Comparison of ENCODE assay signal across 8 cellular contexts in the genomic region with DNA sequence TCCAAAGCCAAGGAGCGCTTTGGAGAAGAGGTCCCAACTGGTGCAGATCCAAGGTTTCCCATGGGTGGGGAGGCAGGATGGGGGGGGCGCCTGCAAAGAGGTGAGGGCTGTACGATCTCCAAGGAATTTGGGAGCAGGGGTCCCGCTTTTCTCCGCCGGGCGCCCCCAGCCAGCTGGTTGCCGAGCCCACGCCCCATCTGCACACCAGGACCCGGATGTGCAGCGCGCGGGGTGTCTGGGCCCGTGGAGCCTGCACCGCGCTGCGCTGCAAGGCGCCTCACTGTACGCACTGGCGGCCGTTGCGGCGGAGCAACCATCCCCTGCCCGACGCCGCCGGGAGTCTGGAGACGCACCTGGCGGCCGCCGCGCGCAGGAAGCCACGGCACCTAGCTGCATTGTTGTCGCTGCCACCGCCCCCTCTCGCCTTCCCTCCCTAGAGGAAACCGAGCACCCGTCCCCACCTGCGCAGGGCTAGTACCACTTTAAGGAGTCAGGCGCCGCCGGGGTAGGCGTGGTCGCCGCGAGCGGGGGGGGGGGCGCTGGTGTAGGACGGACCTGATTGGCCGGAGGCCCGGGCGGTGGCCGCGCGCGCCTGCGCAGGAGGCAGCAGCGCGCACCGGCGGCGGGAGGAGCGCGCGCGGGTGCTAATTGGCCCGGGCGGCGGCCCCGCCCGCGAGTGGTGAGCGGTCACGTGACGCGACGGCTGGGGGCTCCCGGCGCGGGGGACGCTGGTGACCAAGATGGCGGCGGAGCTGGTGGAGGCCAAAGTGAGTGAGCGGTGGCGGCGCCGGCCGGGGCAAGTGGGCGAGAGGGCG. TPM values are rescaled to one million over a fixed set of nuclear protein-coding genes. Genes with fewer than 3 reads are reported as not detected.
DNase-seq lines count a peak whose midpoint lies in the region; ATAC-seq and TF ChIP-seq lines count a peak whose summit lies in the region.

A gene with protein sequence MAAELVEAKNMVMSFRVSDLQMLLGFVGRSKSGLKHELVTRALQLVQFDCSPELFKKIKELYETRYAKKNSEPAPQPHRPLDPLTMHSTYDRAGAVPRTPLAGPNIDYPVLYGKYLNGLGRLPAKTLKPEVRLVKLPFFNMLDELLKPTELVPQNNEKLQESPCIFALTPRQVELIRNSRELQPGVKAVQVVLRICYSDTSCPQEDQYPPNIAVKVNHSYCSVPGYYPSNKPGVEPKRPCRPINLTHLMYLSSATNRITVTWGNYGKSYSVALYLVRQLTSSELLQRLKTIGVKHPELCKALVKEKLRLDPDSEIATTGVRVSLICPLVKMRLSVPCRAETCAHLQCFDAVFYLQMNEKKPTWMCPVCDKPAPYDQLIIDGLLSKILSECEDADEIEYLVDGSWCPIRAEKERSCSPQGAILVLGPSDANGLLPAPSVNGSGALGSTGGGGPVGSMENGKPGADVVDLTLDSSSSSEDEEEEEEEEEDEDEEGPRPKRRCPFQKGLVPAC (plus strand): TSS at position 716 of the 815 bp plus-strand sequence. CDS start 25 bp downstream, at position 741.

- 0% methylated on average over 1 of the region's 91 CpGs for WGBS in right lobe of liver (ENCODE audit: insufficient coverage, low coverage, low lambda C conversion rate, missing lambda C conversion rate)

- H3K36me3 ChIP-seq in right lobe of liver, result no peaks in the 10 kb centered on the region

- H3K4me1 ChIP-seq in right lobe of liver, result peaks cover 0 to 34% (median 4%) of the 10 kb centered on the region in 4 donors

- peak within 1 kb of the TSS; percentile 49 to 91 (median 88) for H3K27ac ChIP-seq in right lobe of liver

- peak; percentile 65 to 99 (median 92) for DNase-seq in C1 segment of cervical spinal cord (lab: John Stamatoyannopoulos, UW)
- peak; percentile 65 for DNase-seq in NCI-H748 treated with DMSO at 0.1 percent for 48 hours (lab: John Stamatoyannopoulos, UW)
- DNase-seq in activated CD4-positive, alpha-beta T cell treated with anti-CD3 and anti-CD28 coated beads, Interleukin-2, amount 50 U/mL, for 48 hours, result peak; percentile 93 to 94
- DNase-seq in dermis microvascular lymphatic vessel endothelial cell (ENCODE audit: low read depth in 2 of 2), result peak; percentile 78 to 95
- DNase-seq in right lobe of liver, result peak; percentile 96
- peak; percentile 93 to 94 for DNase-seq in stimulated activated CD4-positive, alpha-beta T cell treated with anti-CD3 and anti-CD28 coated beads, Interleukin-4, amount 100 ng/mL, for 4 hours

- H3K9me3 ChIP-seq in right lobe of liver, result no peaks in the 10 kb centered on the region

- TF ChIP-seq POLR2A in right lobe of liver (IDR thresholded peaks at IDR 0.05), result peak; percentile 72

- peak within 1 kb of the TSS; percentile 67 to 98 (median 83) for H3K4me3 ChIP-seq in right lobe of liver

- TF ChIP-seq CTCF in right lobe of liver (IDR thresholded peaks at IDR 0.05), result no peak

- intact Hi-C loops in right lobe of liver (cut with DNase I), result loop anchor here (10.0 kb wide), 2 partner anchors 58 to 198 kb away; a partner anchor contains a TSS

- peak; percentile 87 for ATAC-seq in GM19372 (IDR thresholded peaks at IDR 0.05; ENCODE audit: low read depth, unreplicated experiment)
- ATAC-seq in HG03521 (IDR thresholded peaks at IDR 0.05; ENCODE audit: unreplicated experiment), result peak; percentile 76
- peak; percentile 84 to 92 (median 90) for ATAC-seq in right lobe of liver

- H3K27me3 ChIP-seq in right lobe of liver, result no peaks in the 10 kb centered on the region

RNA-seq across cellular contexts. Expression of the gene that starts here (rescaled TPM):
- total RNA-seq in dermis microvascular lymphatic vessel endothelial cell (24.1 and 32.9 TPM in 2 replicates), right lobe of liver (10 to 100 TPM in 5 of 6 experiments, 1 to 10 TPM in 1; 9.9 to 20.0 (median 14.9) TPM)

Comparison
In these comparisons a context has a peak if more than half of its experiments do, and no peak if none do; other contexts are left out.
1. Peak in every context shown above with its lines: DNase-seq, ATAC-seq, H3K4me3 ChIP-seq and H3K27ac ChIP-seq.